In genomic region chr14:74952697-74953484, GRCh38 we compare ENCODE assay signal across 16 cellular contexts. TPM values are rescaled to one million over a fixed set of nuclear protein-coding genes. Genes with fewer than 3 reads are reported as not detected.
DNase-seq lines count a peak whose midpoint lies in the region; ATAC-seq and TF ChIP-seq lines count a peak whose summit lies in the region.
"Had no signal": no experiment of that assay in that cellular context is flagged by ENCODE, and none has a peak within 500 bp of the region (broad histone marks: within the 10 kb centered on the region; RNA-seq: fewer than 3 reads in every experiment).

No MANE protein-coding gene starts in this region.

- H3K9me3 Mint-ChIP-seq in activated T-helper 2 cell treated with anti-CD3 and anti-CD28 coated beads, Interferon-gamma antibody, Interleukin-2, Interleukin-4, amounts not matched to agents 10 μg/mL and 5 μg/mL and 100 μg/mL, durations not matched to agents 14 hours and 24 hours and 36 hours = no peaks in the 10 kb centered on the region

- peak; percentile 56 to 79 for DNase-seq in NCI-H524 (lab: John Stamatoyannopoulos, UW)
- no peak for DNase-seq in NCI-H524 treated with DMSO at 0.1 percent for 48 hours (lab: John Stamatoyannopoulos, UW)
- peak; percentile 69 for DNase-seq in NCI-H345 (lab: John Stamatoyannopoulos, UW)
- DNase-seq in fibroblast of villous mesenchyme (ENCODE audit: low read depth) = no peak
- peak; percentile 91 to 94 for DNase-seq in thyroid gland
- DNase-seq in activated T-helper 2 cell treated with anti-CD3 and anti-CD28 coated beads, Interferon-gamma antibody, Interleukin-2, Interleukin-4, amounts not matched to agents 10 μg/mL and 5 μg/mL and 100 μg/mL, durations not matched to agents 14 hours and 24 hours and 36 hours (ENCODE audit: low spot score) = no peak
- DNase-seq in MV-4-11 (lab: John Stamatoyannopoulos, UW) = no peak
- DNase-seq: activated T-cell treated with anti-CD3 and anti-CD28 coated beads, Interleukin-2, amount 50 U/mL, for 48 hours; DMS53; GM23248; MG63 had no signal

- H3K9me3 ChIP-seq in thyroid gland = no peaks in the 10 kb centered on the region
- H3K9me3 ChIP-seq: ascending aorta, left lung, MG63 had no signal

- no peak overlapping the region for H3K27ac Mint-ChIP-seq in activated T-helper 2 cell treated with anti-CD3 and anti-CD28 coated beads, Interferon-gamma antibody, Interleukin-2, Interleukin-4, amounts not matched to agents 10 μg/mL and 5 μg/mL and 100 μg/mL, durations not matched to agents 14 hours and 24 hours and 36 hours

- H3K4me3 Mint-ChIP-seq in activated T-helper 2 cell treated with anti-CD3 and anti-CD28 coated beads, Interferon-gamma antibody, Interleukin-2, Interleukin-4, amounts not matched to agents 10 μg/mL and 5 μg/mL and 100 μg/mL, durations not matched to agents 14 hours and 24 hours and 36 hours (ENCODE audit: low read depth) = no peak overlapping the region

- H3K4me1 ChIP-seq in thyroid gland = peaks cover 34 to 64% of the 10 kb centered on the region in 2 donors

- H3K27ac ChIP-seq in thyroid gland = peak overlapping the region; percentile 57 to 90 (median 76)
- H3K27ac ChIP-seq: GM23248, HL-60, left lung had no signal

- no peak for ATAC-seq in HG02759 (IDR thresholded peaks at IDR 0.05; ENCODE audit: unreplicated experiment)
- ATAC-seq: left lung, SK-N-SH treated with all-trans-retinoic acid at 6 μM for 48 hours had no signal

- peaks cover 12% of the 10 kb centered on the region for H3K27me3 Mint-ChIP-seq in activated T-helper 2 cell treated with anti-CD3 and anti-CD28 coated beads, Interferon-gamma antibody, Interleukin-2, Interleukin-4, amounts not matched to agents 10 μg/mL and 5 μg/mL and 100 μg/mL, durations not matched to agents 14 hours and 24 hours and 36 hours (ENCODE audit: low read depth)

- 39% methylated on average over 11 to 16 of the region's 18 CpGs for WGBS in thyroid gland, 2 donors

- no peak for TF ChIP-seq CTCF in fibroblast of villous mesenchyme (IDR thresholded peaks at IDR 0.05; ENCODE audit: insufficient read depth, low read depth, low read length)
- TF ChIP-seq CTCF in thyroid gland (IDR thresholded peaks at IDR 0.05) = peak in 4 of 6 experiments; percentile 10 to 41 (median 26)

- peaks cover 13 to 15% of the 10 kb centered on the region in 2 donors for H3K36me3 ChIP-seq in thyroid gland
- H3K36me3 ChIP-seq: left lung, MG63 had no signal

- H3K4me3 ChIP-seq in fibroblast of villous mesenchyme (ENCODE audit: low read depth, low read length) (peak overlapping the region; percentile 64), thyroid gland (replicated peaks in 1 of 3) (peak overlapping the region in 1 of 3 donors; percentile 75)
- H3K4me3 ChIP-seq: GM23248, left lung, MG63 had no signal

- no peaks in the 10 kb centered on the region for H3K36me3 Mint-ChIP-seq in activated T-helper 2 cell treated with anti-CD3 and anti-CD28 coated beads, Interferon-gamma antibody, Interleukin-2, Interleukin-4, amounts not matched to agents 10 μg/mL and 5 μg/mL and 100 μg/mL, durations not matched to agents 14 hours and 24 hours and 36 hours (ENCODE audit: low read depth)

- intact Hi-C loops in thyroid gland (cut with DNase I) = loop anchor here (5.0 kb wide), 1 partner anchor 54 kb away; no protein-coding TSS in a partner anchor
- intact Hi-C loops in activated T-helper 2 cell treated with anti-CD3 and anti-CD28 coated beads, Interferon-gamma antibody, Interleukin-2, Interleukin-4, amounts not matched to agents 10 μg/mL and 5 μg/mL and 100 μg/mL, durations not matched to agents 14 hours and 24 hours and 36 hours (cut with micrococcal nuclease) = no loop called here

- no peaks in the 10 kb centered on the region for H3K27me3 ChIP-seq in thyroid gland
- H3K27me3 ChIP-seq: ascending aorta, MG63 had no signal

- TF ChIP-seq POLR2A in thyroid gland (IDR thresholded peaks at IDR 0.05) = peak in 1 of 2 donors; percentile 29

- no peaks in the 10 kb centered on the region for H3K4me1 Mint-ChIP-seq in activated T-helper 2 cell treated with anti-CD3 and anti-CD28 coated beads, Interferon-gamma antibody, Interleukin-2, Interleukin-4, amounts not matched to agents 10 μg/mL and 5 μg/mL and 100 μg/mL, durations not matched to agents 14 hours and 24 hours and 36 hours (ENCODE audit: low read depth)

RNA-seq across cellular contexts. Expression of gene PGF, which starts 2.5 kb away (rescaled TPM):
- total RNA-seq in fibroblast of villous mesenchyme = 0.64 and 0.86 TPM in 2 replicates
- 10 to 100 TPM; 34.4 to 68.8 (median 61.0) TPM for total RNA-seq in thyroid gland
- total RNA-seq in activated T-helper 2 cell treated with anti-CD3 and anti-CD28 coated beads, Interferon-gamma antibody, Interleukin-2, Interleukin-4, amounts not matched to agents 10 μg/mL and 5 μg/mL and 100 μg/mL, durations not matched to agents 14 hours and 24 hours and 36 hours = 0.34 and 0.39 TPM in 2 replicates

RNA-seq across cellular contexts. Expression of gene RPS6KL1, which starts 29.8 kb away (rescaled TPM):
- 1.6 and 2.2 TPM in 2 replicates for total RNA-seq in fibroblast of villous mesenchyme
- total RNA-seq in thyroid gland = 10 to 100 TPM in 2 of 4 donors, 1 to 10 TPM in 2; 5.7 to 16.4 (median 9.5) TPM
- 10.8 and 12.0 TPM in 2 replicates for total RNA-seq in activated T-helper 2 cell treated with anti-CD3 and anti-CD28 coated beads, Interferon-gamma antibody, Interleukin-2, Interleukin-4, amounts not matched to agents 10 μg/mL and 5 μg/mL and 100 μg/mL, durations not matched to agents 14 hours and 24 hours and 36 hours

RNA-seq across cellular contexts. Expression of gene EIF2B2, which starts 49.8 kb away (rescaled TPM):
- 46.6 and 49.6 TPM in 2 replicates for total RNA-seq in fibroblast of villous mesenchyme
- 10 to 100 TPM; 47.0 to 94.8 (median 69.3) TPM for total RNA-seq in thyroid gland
- 46.4 and 50.4 TPM in 2 replicates for total RNA-seq in activated T-helper 2 cell treated with anti-CD3 and anti-CD28 coated beads, Interferon-gamma antibody, Interleukin-2, Interleukin-4, amounts not matched to agents 10 μg/mL and 5 μg/mL and 100 μg/mL, durations not matched to agents 14 hours and 24 hours and 36 hours

Comparison
In these comparisons a context has a peak if more than half of its experiments do, and no peak if none do; other contexts are left out.
1. DNase-seq: peak in NCI-H524 (2 of 2), NCI-H345 (single experiment) and thyroid gland (2 of 2); none in NCI-H524 treated with DMSO at 0.1 percent for 48 hours (single experiment), fibroblast of villous mesenchyme (single experiment), activated T-helper 2 cell treated with anti-CD3 and anti-CD28 coated beads, Interferon-gamma antibody, Interleukin-2, Interleukin-4, amounts not matched to agents 10 μg/mL and 5 μg/mL and 100 μg/mL, durations not matched to agents 14 hours and 24 hours and 36 hours (single experiment) and MV-4-11 (single experiment).
2. RNA of gene PGF, which starts 2.5 kb away (total RNA-seq): 34.4 to 68.8 TPM in thyroid gland; 0.64 to 0.86 TPM in fibroblast of villous mesenchyme and 0.34 to 0.39 TPM in activated T-helper 2 cell treated with anti-CD3 and anti-CD28 coated beads, Interferon-gamma antibody, Interleukin-2, Interleukin-4, amounts not matched to agents 10 μg/mL and 5 μg/mL and 100 μg/mL, durations not matched to agents 14 hours and 24 hours and 36 hours; every median in the first group is over 10 times any median in the second.